2 cellular contexts compared by ENCODE assay signal in the genomic region with DNA sequence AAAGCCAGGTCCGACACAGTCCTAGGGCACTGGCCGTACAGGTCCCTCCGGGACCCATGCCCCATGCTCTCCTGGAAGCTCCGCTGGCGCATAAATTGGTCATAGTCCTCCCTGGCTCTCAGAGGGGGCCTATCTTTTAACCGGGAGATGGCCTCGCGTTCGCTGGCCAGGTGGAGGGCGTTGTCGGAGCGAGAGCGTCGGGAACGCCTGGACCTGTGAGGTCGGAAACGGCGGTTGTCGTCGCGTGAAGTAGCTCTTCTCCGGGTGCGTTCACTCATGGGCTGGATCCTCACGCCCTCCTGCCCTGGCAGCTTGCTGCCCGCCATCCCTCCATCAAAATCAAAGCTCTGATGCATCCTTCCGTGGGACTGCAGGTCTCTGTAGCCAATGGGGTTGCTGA.
TF ChIP-seq lines count a peak whose summit lies in the region.

No MANE protein-coding gene starts in this region.

TF ChIP-seq in IMR-90, 13 proteins besides CTCF, POLR2A, EP300 and RAD21:
- no peak for TF ChIP-seq BHLHE40 (IDR thresholded peaks at IDR 0.05; ENCODE audit: low read depth, low read length)

TF ChIP-seq in H1, 55 proteins besides CTCF, POLR2A, EP300 and RAD21:
- no peak for TF ChIP-seq TCF12 (IDR thresholded peaks at IDR 0.05; ENCODE audit: low read depth, low read length)
- TF ChIP-seq BACH1 (IDR thresholded peaks at IDR 0.05; ENCODE audit: low read length), result no peak
- TF ChIP-seq NRF1 (IDR thresholded peaks at IDR 0.05; ENCODE audit: low read depth, low read length), result no peak
- TF ChIP-seq, protein P1, sequence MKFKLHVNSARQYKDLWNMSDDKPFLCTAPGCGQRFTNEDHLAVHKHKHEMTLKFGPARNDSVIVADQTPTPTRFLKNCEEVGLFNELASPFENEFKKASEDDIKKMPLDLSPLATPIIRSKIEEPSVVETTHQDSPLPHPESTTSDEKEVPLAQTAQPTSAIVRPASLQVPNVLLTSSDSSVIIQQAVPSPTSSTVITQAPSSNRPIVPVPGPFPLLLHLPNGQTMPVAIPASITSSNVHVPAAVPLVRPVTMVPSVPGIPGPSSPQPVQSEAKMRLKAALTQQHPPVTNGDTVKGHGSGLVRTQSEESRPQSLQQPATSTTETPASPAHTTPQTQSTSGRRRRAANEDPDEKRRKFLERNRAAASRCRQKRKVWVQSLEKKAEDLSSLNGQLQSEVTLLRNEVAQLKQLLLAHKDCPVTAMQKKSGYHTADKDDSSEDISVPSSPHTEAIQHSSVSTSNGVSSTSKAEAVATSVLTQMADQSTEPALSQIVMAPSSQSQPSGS (IDR thresholded peaks at IDR 0.05; ENCODE audit: low read length), result no peak
- no peak for TF ChIP-seq BCL11A (IDR thresholded peaks at IDR 0.05; ENCODE audit: low read depth in 2 of 2, low read length in 2 of 2)
- TF ChIP-seq KDM5A (IDR thresholded peaks at IDR 0.05; ENCODE audit: low read length), result no peak
- no peak for TF ChIP-seq JUN (IDR thresholded peaks at IDR 0.05; ENCODE audit: low read depth, low read length)
- no peak for TF ChIP-seq BRCA1 (IDR thresholded peaks at IDR 0.05; ENCODE audit: low read depth, low read length)
- TF ChIP-seq KDM1A (IDR thresholded peaks at IDR 0.05; ENCODE audit: borderline replicate concordance, low read length), result no peak
- no peak for TF ChIP-seq EZH2 (IDR thresholded peaks at IDR 0.05; ENCODE audit: low read depth, low read length, severe bottlenecking)
- no peak for TF ChIP-seq CEBPB (IDR thresholded peaks at IDR 0.05; ENCODE audit: low read depth, low read length)
- no peak for TF ChIP-seq SIRT6 (IDR thresholded peaks at IDR 0.05; ENCODE audit: low read length)
- no peak for TF ChIP-seq GTF2F1 (IDR thresholded peaks at IDR 0.05; ENCODE audit: borderline replicate concordance, low read depth, low read length)
- TF ChIP-seq CREB1 (IDR thresholded peaks at IDR 0.05), result no peak
- TF ChIP-seq ZNF274 (IDR thresholded peaks at IDR 0.05; ENCODE audit: borderline replicate concordance, extremely low read depth, low read length), result no peak
- no peak for TF ChIP-seq CBX8 (IDR thresholded peaks at IDR 0.05; ENCODE audit: borderline replicate concordance, low read depth, low read length)
- no peak for TF ChIP-seq FOSL1 (IDR thresholded peaks at IDR 0.05; ENCODE audit: insufficient read depth, low read depth, low read length)
- TF ChIP-seq, protein P2, sequence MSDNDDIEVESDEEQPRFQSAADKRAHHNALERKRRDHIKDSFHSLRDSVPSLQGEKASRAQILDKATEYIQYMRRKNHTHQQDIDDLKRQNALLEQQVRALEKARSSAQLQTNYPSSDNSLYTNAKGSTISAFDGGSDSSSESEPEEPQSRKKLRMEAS (IDR thresholded peaks at IDR 0.05), result no peak
- TF ChIP-seq SUZ12 (IDR thresholded peaks at IDR 0.05; ENCODE audit: low read length), result no peak
TF ChIP-seq in H1: peak in this region for 0.
